15 cellular contexts compared by ENCODE assay signal in genomic region chr15:25054329-25054728, GRCh38.
"Had no signal": no experiment of that assay in that cellular context is flagged by ENCODE, and none has a peak within 500 bp of the region (broad histone marks: within the 10 kb centered on the region; RNA-seq: fewer than 3 reads in every experiment).

No MANE protein-coding gene starts in this region.

- H3K27me3 ChIP-seq: breast epithelium, foreskin keratinocyte, right atrium auricular region, suprapubic skin had no signal

- H3K27me3 Mint-ChIP-seq: activated B cell treated with CpG ODN at 0.5 μM for 24 hours; activated CD4-positive, alpha-beta T cell treated with anti-CD3 and anti-CD28 coated beads, Interleukin-2, amount 10 ng/mL, durations not matched to agents 24 days and 14 days; activated naive CD8-positive, alpha-beta T cell; naive B cell; stimulated activated memory B cell treated with anti-CD40 and anti-IgM and Interleukin-4, amounts not matched to agents 10 μg/mL and 1 μg/mL and 100 μg/mL, for 72 hours; T-helper 17 cell had no signal

- H3K27ac ChIP-seq: breast epithelium, foreskin keratinocyte, right atrium auricular region, suprapubic skin had no signal

- H3K4me3 ChIP-seq: right atrium auricular region, suprapubic skin had no signal

- H3K27ac Mint-ChIP-seq: activated B cell treated with CpG ODN at 0.5 μM for 24 hours; activated CD4-positive, alpha-beta T cell treated with anti-CD3 and anti-CD28 coated beads, Interleukin-2, amount 10 ng/mL, durations not matched to agents 24 days and 14 days; activated naive CD8-positive, alpha-beta T cell; stimulated activated memory B cell treated with anti-CD40 and anti-IgM and Interleukin-4, amounts not matched to agents 10 μg/mL and 1 μg/mL and 100 μg/mL, for 72 hours; T-helper 17 cell had no signal

- DNase-seq: activated B cell treated with CpG ODN at 0.5 μM for 24 hours; activated CD4-positive, alpha-beta T cell treated with anti-CD3 and anti-CD28 coated beads, Interleukin-2, amount 10 ng/mL, durations not matched to agents 24 days and 14 days; activated gamma-delta T cell; activated T-cell treated with anti-CD3 and anti-CD28 coated beads, Interleukin-2, amount 50 U/mL, for 1 hour; anterior cingulate cortex; foreskin keratinocyte; midbrain; naive B cell; stimulated activated CD4-positive, alpha-beta T cell treated with anti-CD3 and anti-CD28 coated beads, Interleukin-1b, Interleukin-23, amount 100 ng/mL, for 48 hours; T-helper 17 cell had no signal

- H3K4me1 ChIP-seq: breast epithelium, foreskin keratinocyte, right atrium auricular region, suprapubic skin had no signal

- H3K4me3 Mint-ChIP-seq: activated B cell treated with CpG ODN at 0.5 μM for 24 hours; activated CD4-positive, alpha-beta T cell treated with anti-CD3 and anti-CD28 coated beads, Interleukin-2, amount 10 ng/mL, durations not matched to agents 24 days and 14 days; activated naive CD8-positive, alpha-beta T cell; stimulated activated memory B cell treated with anti-CD40 and anti-IgM and Interleukin-4, amounts not matched to agents 10 μg/mL and 1 μg/mL and 100 μg/mL, for 72 hours; T-helper 17 cell had no signal

- H3K4me1 Mint-ChIP-seq: activated B cell treated with CpG ODN at 0.5 μM for 24 hours; activated CD4-positive, alpha-beta T cell treated with anti-CD3 and anti-CD28 coated beads, Interleukin-2, amount 10 ng/mL, durations not matched to agents 24 days and 14 days; naive B cell; stimulated activated memory B cell treated with anti-CD40 and anti-IgM and Interleukin-4, amounts not matched to agents 10 μg/mL and 1 μg/mL and 100 μg/mL, for 72 hours; T-helper 17 cell had no signal

- ATAC-seq: foreskin keratinocyte; stimulated activated memory B cell treated with anti-CD40 and anti-IgM and Interleukin-4, amounts not matched to agents 10 μg/mL and 1 μg/mL and 100 μg/mL, for 72 hours; T-helper 17 cell had no signal
